Comparison of ENCODE assay signal across 8 cellular contexts in genomic region chr6:70955441-70956190, GRCh38. TPM values are rescaled to one million over a fixed set of nuclear protein-coding genes. Genes with fewer than 3 reads are reported as not detected.
DNase-seq lines count a peak whose midpoint lies in the region; ATAC-seq and TF ChIP-seq lines count a peak whose summit lies in the region.

No MANE protein-coding gene starts in this region.

- H3K4me3 ChIP-seq in AG04449 (ENCODE audit: low read depth, low read length): peak overlapping the region; percentile 46

- TF ChIP-seq CTCF in AG04449 (IDR thresholded peaks at IDR 0.05; ENCODE audit: insufficient read depth, low read length, missing control alignments): peak; percentile 98

- DNase-seq in AG04449 (ENCODE audit: low read depth, low spot score): no peak
- DNase-seq in NCI-H2171 treated with DMSO at 0.1 percent for 48 hours (lab: John Stamatoyannopoulos, UW): peak; percentile 82
- peak; percentile 89 for DNase-seq in activated CD4-positive, CD25-positive, alpha-beta regulatory T cell treated with anti-CD3 and anti-CD28 coated beads, Interleukin-2, amount 50 U/mL, for 72 hours
- peak; percentile 76 for DNase-seq in cerebellum (ENCODE audit: low spot score)
- peak; percentile 22 for DNase-seq in kidney glomerular epithelial cell (lab: John Stamatoyannopoulos, UW)
- peak; percentile 94 for DNase-seq in stimulated activated CD4-positive, alpha-beta T cell treated with anti-CD3 and anti-CD28 coated beads, Interleukin-15, amount 100 ng/mL, for 24 hours

- POLR2A ChIA-PET in AG04449 (lab: Yijun Ruan, JAX): no interaction called here

- CTCF ChIA-PET in AG04449 (lab: Yijun Ruan, JAX): interaction anchor here (0.6 to 3.4 kb wide), 18 partner anchors 9 to 735 kb away, joined by 3 to 29 read pairs (median 5); no protein-coding TSS in a partner anchor

- ATAC-seq in GM18867 (IDR thresholded peaks at IDR 0.05; ENCODE audit: unreplicated experiment): peak; percentile 95
- peak; percentile 98 for ATAC-seq in HG03097 (IDR thresholded peaks at IDR 0.05; ENCODE audit: low FRiP score, unreplicated experiment)

RNA-seq across cellular contexts. Expression of gene B3GAT2, which starts 1.2 kb away (rescaled TPM):
- total RNA-seq in cerebellum: 17.2 TPM
